8 cellular contexts compared by ENCODE assay signal in the genomic region with DNA sequence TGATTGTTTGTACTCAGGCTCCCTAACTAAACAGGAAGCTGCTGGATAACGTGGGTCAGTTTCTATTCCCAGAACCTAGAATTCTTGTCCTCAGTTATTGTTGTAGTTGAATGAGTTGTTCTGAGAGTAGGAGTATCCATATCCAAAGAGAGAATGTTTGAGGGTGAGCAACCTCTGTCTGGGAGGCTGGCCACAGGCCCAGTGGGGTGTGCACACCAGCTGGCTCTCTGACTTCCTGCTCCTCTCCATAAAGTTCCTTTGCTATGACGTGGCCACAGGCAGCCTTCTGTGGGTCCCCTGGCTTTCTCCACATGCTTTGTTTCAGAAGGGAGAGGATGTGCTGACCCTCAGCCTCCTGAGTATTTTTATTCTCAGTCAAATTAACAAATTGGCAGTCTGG. TPM values are rescaled to one million over a fixed set of nuclear protein-coding genes. Genes with fewer than 3 reads are reported as not detected.
DNase-seq lines count a peak whose midpoint lies in the region; ATAC-seq and TF ChIP-seq lines count a peak whose summit lies in the region.

No MANE protein-coding gene starts in this region.

- no peak for TF ChIP-seq CTCF in fibroblast of pulmonary artery (IDR thresholded peaks at IDR 0.05; ENCODE audit: low read length, missing control alignments)
- TF ChIP-seq CTCF in ovary (IDR thresholded peaks at IDR 0.05), result no peak

- no peaks in the 10 kb centered on the region for H3K36me3 ChIP-seq in ovary

- TF ChIP-seq POLR2A in ovary (IDR thresholded peaks at IDR 0.05), result no peak

- 0 to 4% (median 3%) methylated on average over 2 of the region's 2 CpGs for WGBS in ovary, 3 donors

- H3K4me1 ChIP-seq in ovary (ENCODE audit: insufficient read depth), result peaks cover 4% of the 10 kb centered on the region

- DNase-seq in ELF-1 (ENCODE audit: low read depth, low spot score), result peak; percentile 4
- DNase-seq in RPMI7951 (ENCODE audit: low read depth), result peak; percentile 94
- peak; percentile 96 for DNase-seq in fibroblast of pulmonary artery (ENCODE audit: low read depth)
- peak; percentile 26 to 86 (median 72) for DNase-seq in ovary
- DNase-seq in activated naive CD4-positive, alpha-beta T cell treated with anti-CD3 and anti-CD28 coated beads, Interleukin-2, amount 50 U/mL, for 16 hours, result no peak
- DNase-seq in head of caudate nucleus, result no peak

- H3K4me3 ChIP-seq in fibroblast of pulmonary artery (replicated peaks; ENCODE audit: low read depth, low read length) (no peak overlapping the region), ovary (no peak overlapping the region)

- H3K27ac ChIP-seq in ovary, result no peak overlapping the region

- no peaks in the 10 kb centered on the region for H3K9me3 ChIP-seq in ovary

- no peak for ATAC-seq in HG02852 (IDR thresholded peaks at IDR 0.05; ENCODE audit: unreplicated experiment)
- no peak for ATAC-seq in HG02970 (IDR thresholded peaks at IDR 0.05; ENCODE audit: low FRiP score, unreplicated experiment)

- intact Hi-C loops in ovary (cut with DNase I), result no loop called here
- intact Hi-C loops in head of caudate nucleus (cut with DNase I), result no loop called here

- no peaks in the 10 kb centered on the region for H3K27me3 ChIP-seq in ovary

- no peak for TF ChIP-seq EP300 in ovary (IDR thresholded peaks at IDR 0.05)

RNA-seq across cellular contexts. Expression of a gene that starts 47.7 kb away (rescaled TPM):
- 0.10 and 0.12 TPM in 2 replicates for total RNA-seq in RPMI7951 (2014; rRNA removed; shearing (Covaris generic))
- total RNA-seq in ovary, result 1 to 10 TPM in 3 of 7 donors, under 1 TPM in 4; 0.65 to 2.4 (median 0.78) TPM
- under 1 TPM; 0.15 to 0.20 TPM for polyA plus RNA-seq in ovary

Comparison
In these comparisons a context has a peak if more than half of its experiments do, and no peak if none do; other contexts are left out.
1. DNase-seq: peak in ELF-1 (single experiment), RPMI7951 (single experiment), fibroblast of pulmonary artery (single experiment) and ovary (5 of 5); none in activated naive CD4-positive, alpha-beta T cell treated with anti-CD3 and anti-CD28 coated beads, Interleukin-2, amount 50 U/mL, for 16 hours (single experiment) and head of caudate nucleus (0 of 42).